ENCODE assay signal across 2 cellular contexts in genomic region chr11:63791495-63792167, GRCh38.
TF ChIP-seq lines count a peak whose summit lies in the region.

No MANE protein-coding gene starts in this region.

TF ChIP-seq in IMR-90, 13 proteins besides CTCF, POLR2A, EP300 and RAD21 (continued from another document):
- TF ChIP-seq ELK1 (IDR thresholded peaks at IDR 0.05; ENCODE audit: borderline replicate concordance, low read depth, low read length) (no peak), CEBPB (IDR thresholded peaks at IDR 0.05; ENCODE audit: low read depth, low read length) (no peak), BHLHE40 (IDR thresholded peaks at IDR 0.05; ENCODE audit: low read depth, low read length) (no peak), FOS (IDR thresholded peaks at IDR 0.05; ENCODE audit: low read depth, low read length) (no peak)

TF ChIP-seq in HEK293T, 16 proteins besides CTCF, POLR2A, EP300 and RAD21 (continued from another document):
- TF ChIP-seq NFRKB (IDR thresholded peaks at IDR 0.05) (no peak), LEF1 (IDR thresholded peaks at IDR 0.05; ENCODE audit: borderline replicate concordance) (no peak), FOXA1 (IDR thresholded peaks at IDR 0.05) (no peak), PKNOX1 (IDR thresholded peaks at IDR 0.05) (no peak), HDGF (IDR thresholded peaks at IDR 0.05; ENCODE audit: borderline replicate concordance) (no peak), ARNT (IDR thresholded peaks at IDR 0.05) (no peak), ZNF384 (IDR thresholded peaks at IDR 0.05) (no peak), FOXM1 (IDR thresholded peaks at IDR 0.05; ENCODE audit: borderline replicate concordance) (no peak), BHLHE40 (IDR thresholded peaks at IDR 0.05; ENCODE audit: borderline replicate concordance) (no peak), ELF4 (IDR thresholded peaks at IDR 0.05) (no peak)
